ENCODE assay signal across 14 cellular contexts in genomic region chr12:3214508-3215365, GRCh38.
DNase-seq lines count a peak whose midpoint lies in the region; ATAC-seq and TF ChIP-seq lines count a peak whose summit lies in the region.
"Had no signal": no experiment of that assay in that cellular context is flagged by ENCODE, and none has a peak within 500 bp of the region (broad histone marks: within the 10 kb centered on the region; RNA-seq: fewer than 3 reads in every experiment).

No MANE protein-coding gene starts in this region.

- peak; percentile 52 for DNase-seq in NCI-H128 (lab: John Stamatoyannopoulos, UW; ENCODE audit: unreplicated experiment)
- peak; percentile 91 for DNase-seq in NT2/D1 (ENCODE audit: low read depth, low spot score)
- peak; percentile 63 for DNase-seq in left kidney (ENCODE audit: low read depth, low spot score)
- no peak for DNase-seq in Peyer's patch
- DNase-seq in lower leg skin (ENCODE audit: low spot score in 2 of 2), result no peak
- DNase-seq: activated CD8-positive, alpha-beta T cell treated with anti-CD3 and anti-CD28 coated beads, Interleukin-2, amount 10 ng/mL, durations not matched to agents 7 days and 5 days; activated naive CD4-positive, alpha-beta T cell treated with anti-CD3 and anti-CD28 coated beads, Interleukin-2, amount 10 ng/mL, durations not matched to agents 7 days and 5 days; CD4-positive, alpha-beta memory T cell; psoas muscle; stimulated activated CD4-positive, alpha-beta T cell treated with anti-CD3 and anti-CD28 coated beads, Interleukin-4, amount 100 ng/mL, for 1 hour; stomach had no signal

- H4K20me1 ChIP-seq in DOHH2 (ENCODE audit: control insufficient read depth, insufficient read depth, low read depth, low read length), result no peaks in the 10 kb centered on the region

- H3K79me2 ChIP-seq in DOHH2 (ENCODE audit: control insufficient read depth, low read length), result no peaks in the 10 kb centered on the region

- H3K4me2 ChIP-seq in DOHH2 (ENCODE audit: low read length), result peak overlapping the region; percentile 21

- no peaks in the 10 kb centered on the region for H3K9me2 ChIP-seq in DOHH2 (replicated peaks; ENCODE audit: control insufficient read depth, low read length)

- WGBS in lower leg skin, 2 donors, result 70 to 86% methylated on average over 21 of the region's 21 CpGs

- H3K9ac ChIP-seq in NT2/D1 (ENCODE audit: insufficient read length, low read depth), result peak overlapping the region; percentile 38

- H3K27ac ChIP-seq in DOHH2 (ENCODE audit: low read depth, low read length) (no peak overlapping the region), Peyer's patch (no peak overlapping the region)
- H3K27ac ChIP-seq: psoas muscle, stomach had no signal

- TF ChIP-seq POLR2A in Peyer's patch (IDR thresholded peaks at IDR 0.05) (no peak), lower leg skin (IDR thresholded peaks at IDR 0.05) (no peak)

- H3F3A ChIP-seq in DOHH2 (ENCODE audit: control insufficient read depth, insufficient read depth), result no peaks in the 10 kb centered on the region

- H3K4me1 ChIP-seq in DOHH2 (ENCODE audit: control insufficient read depth, low read length) (peaks cover 21% of the 10 kb centered on the region), NT2/D1 (ENCODE audit: insufficient read depth, insufficient read length) (peaks cover 36% of the 10 kb centered on the region), Peyer's patch (peaks cover 0 to 7% (median 0%) of the 10 kb centered on the region in 4 donors)

- TF ChIP-seq CTCF in DOHH2 (IDR thresholded peaks at IDR 0.05; ENCODE audit: low read depth, low read length, poor library complexity, severe bottlenecking) (no peak), Peyer's patch (IDR thresholded peaks at IDR 0.05) (no peak), lower leg skin (IDR thresholded peaks at IDR 0.05) (no peak)

- no peaks in the 10 kb centered on the region for H3K27me3 ChIP-seq in DOHH2 (ENCODE audit: control insufficient read depth, low read length)
- no peaks in the 10 kb centered on the region for H3K27me3 ChIP-seq in NT2/D1 (ENCODE audit: insufficient read depth, insufficient read length)
- H3K27me3 ChIP-seq in Peyer's patch, result no peaks in the 10 kb centered on the region
- H3K27me3 ChIP-seq: stomach had no signal

- H3K4me3 ChIP-seq in DOHH2 (ENCODE audit: low read length) (no peak overlapping the region), NT2/D1 (ENCODE audit: insufficient read length, low read depth) (no peak overlapping the region), Peyer's patch (no peak overlapping the region), lower leg skin (ENCODE audit: low read depth, poor library complexity, severe bottlenecking) (no peak overlapping the region)
- H3K4me3 ChIP-seq: psoas muscle, stomach had no signal

- no peaks in the 10 kb centered on the region for H3K9me3 ChIP-seq in DOHH2 (ENCODE audit: control insufficient read depth, insufficient read depth, low read length)
- no peaks in the 10 kb centered on the region for H3K9me3 ChIP-seq in NT2/D1 (ENCODE audit: insufficient read depth, low read length)
- no peaks in the 10 kb centered on the region for H3K9me3 ChIP-seq in Peyer's patch
- H3K9me3 ChIP-seq: psoas muscle, stomach had no signal

- H3K36me3 ChIP-seq in DOHH2 (ENCODE audit: control insufficient read depth, low read length) (no peaks in the 10 kb centered on the region), NT2/D1 (ENCODE audit: insufficient read depth, insufficient read length, low read length) (peaks cover 23% of the 10 kb centered on the region), Peyer's patch (no peaks in the 10 kb centered on the region)

- intact Hi-C loops in lower leg skin (cut with DNase I; ENCODE audit: low total_unique reads), result no loop called here

- ATAC-seq in activated CD4-positive, CD25-positive, alpha-beta regulatory T cell treated with anti-CD3 and anti-CD28 coated beads, Interleukin-2, amount 50 U/mL, for 24 hours, result no peak
- ATAC-seq in HG03457 (IDR thresholded peaks at IDR 0.05; ENCODE audit: unreplicated experiment), result no peak
- ATAC-seq: activated CD8-positive, alpha-beta T cell treated with anti-CD3 and anti-CD28 coated beads, Interleukin-2, amount 10 ng/mL, durations not matched to agents 7 days and 5 days; psoas muscle had no signal

Comparison
In these comparisons a context has a peak if more than half of its experiments do, and no peak if none do; other contexts are left out.
1. DNase-seq: peak in NCI-H128 (single experiment), NT2/D1 (single experiment) and left kidney (single experiment); none in Peyer's patch (0 of 3) and lower leg skin (0 of 2).